ENCODE assay signal across 9 cellular contexts in the genomic region with DNA sequence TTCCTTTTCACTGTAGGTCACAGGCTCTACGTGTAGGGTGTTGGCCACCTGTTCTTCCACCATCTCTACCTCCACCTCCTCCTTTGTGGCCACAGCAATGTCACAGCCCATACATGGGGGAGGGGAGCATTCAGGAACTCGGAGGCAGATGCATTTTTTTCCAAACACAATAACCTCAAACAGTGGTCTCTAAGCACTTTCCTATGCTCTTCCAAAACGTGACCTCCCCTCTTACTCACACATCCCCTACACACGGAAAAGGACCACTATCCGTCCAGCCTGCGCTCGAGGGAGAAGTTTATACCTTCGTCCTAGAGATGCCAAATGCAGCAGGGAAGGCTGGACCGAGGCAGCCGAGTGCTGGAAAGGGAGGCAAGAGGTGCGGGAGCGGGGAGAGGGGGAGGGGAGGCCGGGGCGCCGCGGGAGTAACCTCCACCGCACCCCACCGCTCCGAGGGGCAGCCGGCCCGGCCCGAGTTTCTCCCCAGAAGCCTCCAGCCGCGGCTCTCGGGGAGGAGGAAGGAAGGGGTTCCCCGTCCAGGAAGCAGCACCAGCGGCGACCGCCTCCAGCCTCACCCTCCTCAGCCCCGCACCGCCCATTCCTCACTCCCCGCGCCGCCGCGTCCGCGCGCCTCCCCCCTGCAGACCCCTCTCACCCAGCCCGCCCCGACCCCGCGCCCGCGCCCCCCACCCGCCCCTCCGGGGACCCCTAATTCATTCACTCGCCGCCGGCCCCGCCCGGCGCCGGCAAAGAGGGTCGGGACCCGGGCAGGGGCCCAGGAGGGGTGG. TPM values are rescaled to one million over a fixed set of nuclear protein-coding genes. Genes with fewer than 3 reads are reported as not detected.
DNase-seq lines count a peak whose midpoint lies in the region; ATAC-seq, FAIRE-seq and TF ChIP-seq lines count a peak whose summit lies in the region.
"Had no signal": no experiment of that assay in that cellular context is flagged by ENCODE, and none has a peak within 500 bp of the region (broad histone marks: within the 10 kb centered on the region; RNA-seq: fewer than 3 reads in every experiment).

No MANE protein-coding gene starts in this region.

- peak overlapping the region; percentile 85 for H3K27ac Mint-ChIP-seq in WTC11

- H3K27me3 ChIP-seq in bronchial epithelial cell (ENCODE audit: control insufficient read depth, insufficient read depth, low read length) (no peaks in the 10 kb centered on the region), kidney epithelial cell (ENCODE audit: control insufficient read depth, insufficient read depth, low read length) (no peaks in the 10 kb centered on the region)

- peak; percentile 54 for ATAC-seq in GM21717 (IDR thresholded peaks at IDR 0.05; ENCODE audit: unreplicated experiment)
- peak; percentile 4 for ATAC-seq in WTC11
- no peak for ATAC-seq in HG03378 (IDR thresholded peaks at IDR 0.05; ENCODE audit: unreplicated experiment)

- TF ChIP-seq CTCF in WTC11 (IDR thresholded peaks at IDR 0.05) = no peak
- no peak for TF ChIP-seq CTCF in bronchial epithelial cell (IDR thresholded peaks at IDR 0.05; ENCODE audit: insufficient read depth, low read length, severe bottlenecking)
- no peak for TF ChIP-seq CTCF in kidney epithelial cell (IDR thresholded peaks at IDR 0.05; ENCODE audit: insufficient read depth, low read length, poor library complexity, severe bottlenecking)

- POLR2A ChIA-PET in WTC11 (lab: Charles Lee) = interaction anchor here (0.6 to 1.0 kb wide), 2 partner anchors 55 to 245 kb away, joined by 3 to 4 read pairs; partner anchors contain the start of genes DNAI7 and ETFRF1

- H3K27me3 Mint-ChIP-seq in WTC11 (ENCODE audit: low read depth) = peaks cover 18% of the 10 kb centered on the region

- H3K36me3 Mint-ChIP-seq in WTC11 = peaks cover 5% of the 10 kb centered on the region; the same call in 1 of the 2 replicates

- peaks cover 31% of the 10 kb centered on the region for H3K4me1 Mint-ChIP-seq in WTC11

- DNase-seq in DMS53 treated with DMSO at 0.1 percent for 48 hours (lab: John Stamatoyannopoulos, UW; ENCODE audit: unreplicated experiment) = peak; percentile 98
- peak; percentile 5 for DNase-seq in LHCN-M2 (ENCODE audit: low read depth)
- DNase-seq in WTC11 (ENCODE audit: low spot score) = peak; percentile 34
- DNase-seq in bronchial epithelial cell (ENCODE audit: low read depth) = no peak
- no peak for DNase-seq in kidney epithelial cell (ENCODE audit: low read depth)
- DNase-seq in stimulated activated CD4-positive, alpha-beta T cell treated with anti-CD3 and anti-CD28 coated beads, Interleukin-12 subunit alpha, Interleukin-12 subunit beta, amount 100 ng/mL, for 48 hours (ENCODE audit: low read depth in 2 of 3, low spot score in 1 of 3) = peak in 2 of 3 donors; percentile 14 to 38

- no peak for FAIRE-seq in bronchial epithelial cell (lab: Jason Lieb, UNC)
- FAIRE-seq: endometrium had no signal

- no peaks in the 10 kb centered on the region for H3K9me3 Mint-ChIP-seq in WTC11

- CTCF ChIA-PET in WTC11 (lab: Charles Lee) = interaction anchor here (1.0 kb wide), 1 partner anchor 9 kb away, joined by 4 read pairs; no protein-coding TSS in a partner anchor

- H3K36me3 ChIP-seq in bronchial epithelial cell (ENCODE audit: control insufficient read depth, insufficient read depth, low read length) (no peaks in the 10 kb centered on the region), kidney epithelial cell (ENCODE audit: control insufficient read depth, insufficient read depth, low read length) (no peaks in the 10 kb centered on the region)

- H3K4me3 ChIP-seq in bronchial epithelial cell (ENCODE audit: low read depth, low read length) (peak overlapping the region; percentile 67), kidney epithelial cell (ENCODE audit: low read depth, low read length) (peak overlapping the region; percentile 88)

- peak overlapping the region; percentile 89 for H3K4me3 Mint-ChIP-seq in WTC11

TF ChIP-seq in WTC11, 78 proteins besides CTCF, POLR2A, EP300 and RAD21 (continues in another document):
- TF ChIP-seq, protein P1, sequence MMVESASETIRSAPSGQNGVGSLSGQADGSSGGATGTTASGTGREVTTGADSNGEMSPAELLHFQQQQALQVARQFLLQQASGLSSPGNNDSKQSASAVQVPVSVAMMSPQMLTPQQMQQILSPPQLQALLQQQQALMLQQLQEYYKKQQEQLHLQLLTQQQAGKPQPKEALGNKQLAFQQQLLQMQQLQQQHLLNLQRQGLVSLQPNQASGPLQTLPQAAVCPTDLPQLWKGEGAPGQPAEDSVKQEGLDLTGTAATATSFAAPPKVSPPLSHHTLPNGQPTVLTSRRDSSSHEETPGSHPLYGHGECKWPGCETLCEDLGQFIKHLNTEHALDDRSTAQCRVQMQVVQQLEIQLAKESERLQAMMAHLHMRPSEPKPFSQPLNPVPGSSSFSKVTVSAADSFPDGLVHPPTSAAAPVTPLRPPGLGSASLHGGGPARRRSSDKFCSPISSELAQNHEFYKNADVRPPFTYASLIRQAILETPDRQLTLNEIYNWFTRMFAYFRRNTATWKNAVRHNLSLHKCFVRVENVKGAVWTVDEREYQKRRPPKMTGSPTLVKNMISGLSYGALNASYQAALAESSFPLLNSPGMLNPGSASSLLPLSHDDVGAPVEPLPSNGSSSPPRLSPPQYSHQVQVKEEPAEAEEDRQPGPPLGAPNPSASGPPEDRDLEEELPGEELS (CRISPR knock-in tag; IDR thresholded peaks at IDR 0.05) = no peak
- TF ChIP-seq, protein P2, sequence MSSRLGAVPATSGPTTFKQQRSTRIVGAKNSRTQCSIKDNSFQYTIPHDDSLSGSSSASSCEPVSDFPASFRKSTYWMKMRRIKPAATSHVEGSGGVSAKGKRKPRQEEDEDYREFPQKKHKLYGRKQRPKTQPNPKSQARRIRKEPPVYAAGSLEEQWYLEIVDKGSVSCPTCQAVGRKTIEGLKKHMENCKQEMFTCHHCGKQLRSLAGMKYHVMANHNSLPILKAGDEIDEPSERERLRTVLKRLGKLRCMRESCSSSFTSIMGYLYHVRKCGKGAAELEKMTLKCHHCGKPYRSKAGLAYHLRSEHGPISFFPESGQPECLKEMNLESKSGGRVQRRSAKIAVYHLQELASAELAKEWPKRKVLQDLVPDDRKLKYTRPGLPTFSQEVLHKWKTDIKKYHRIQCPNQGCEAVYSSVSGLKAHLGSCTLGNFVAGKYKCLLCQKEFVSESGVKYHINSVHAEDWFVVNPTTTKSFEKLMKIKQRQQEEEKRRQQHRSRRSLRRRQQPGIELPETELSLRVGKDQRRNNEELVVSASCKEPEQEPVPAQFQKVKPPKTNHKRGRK (CRISPR knock-in tag; IDR thresholded peaks at IDR 0.05; ENCODE audit: borderline replicate concordance) = no peak
- no peak for TF ChIP-seq CBFB (CRISPR knock-in tag; IDR thresholded peaks at IDR 0.05; ENCODE audit: low read depth)
- TF ChIP-seq NFATC4 (CRISPR knock-in tag; IDR thresholded peaks at IDR 0.05) = no peak
- no peak for TF ChIP-seq SMAD4 (CRISPR knock-in tag; IDR thresholded peaks at IDR 0.05)
- no peak for TF ChIP-seq NR1H2 (CRISPR knock-in tag; IDR thresholded peaks at IDR 0.05)
- TF ChIP-seq GRHL2 (CRISPR knock-in tag; IDR thresholded peaks at IDR 0.05; ENCODE audit: insufficient replicate concordance, severe bottlenecking) = no peak
- TF ChIP-seq KAT7 (CRISPR knock-in tag; IDR thresholded peaks at IDR 0.05; ENCODE audit: borderline replicate concordance) = no peak
- no peak for TF ChIP-seq ATF6 (CRISPR knock-in tag; IDR thresholded peaks at IDR 0.05)
- TF ChIP-seq FOXK1 (CRISPR knock-in tag; IDR thresholded peaks at IDR 0.05) = no peak

RNA-seq across cellular contexts. Expression of gene KRAS, which starts 0.6 kb away (rescaled TPM):
- total RNA-seq in LHCN-M2 (2014; rRNA removed) (9.4 and 13.1 TPM in 2 replicates), WTC11 (2021) (60.9 to 66.2 TPM (median 61.3 TPM) in 3 replicates), bronchial epithelial cell (15.5 and 27.1 TPM in 2 replicates), kidney epithelial cell (23.0 and 24.0 TPM in 2 replicates)
- polyA plus RNA-seq in LHCN-M2 (2012) = 5.8 TPM

RNA-seq across cellular contexts. Expression of gene ETFRF1, which starts 55.1 kb away (rescaled TPM):
- total RNA-seq in LHCN-M2 (2014; rRNA removed) (12.3 and 24.9 TPM in 2 replicates), WTC11 (2021) (5.9 to 7.4 TPM (median 7.1 TPM) in 3 replicates), bronchial epithelial cell (7.9 and 10.8 TPM in 2 replicates), kidney epithelial cell (13.3 and 17.6 TPM in 2 replicates)
- 6.2 TPM for polyA plus RNA-seq in LHCN-M2 (2012)

RNA-seq across cellular contexts. Expression of gene DNAI7, which starts 55.2 kb away (rescaled TPM):
- 0.11 and 0.83 TPM in 2 replicates for total RNA-seq in LHCN-M2 (2014; rRNA removed)
- 0.07 TPM for polyA plus RNA-seq in LHCN-M2 (2012)
- 0.25 TPM in 1 of 3 replicates, not detected in the others for total RNA-seq in WTC11 (2021)
- total RNA-seq in bronchial epithelial cell = 0.13 TPM in 1 of 2 replicates, not detected in the other
- total RNA-seq in kidney epithelial cell = 0.07 TPM in 1 of 2 replicates, not detected in the other

Comparison
In these comparisons a context has a peak if more than half of its experiments do, and no peak if none do; other contexts are left out.
1. DNase-seq: peak in DMS53 treated with DMSO at 0.1 percent for 48 hours (single experiment), LHCN-M2 (single experiment), WTC11 (single experiment) and stimulated activated CD4-positive, alpha-beta T cell treated with anti-CD3 and anti-CD28 coated beads, Interleukin-12 subunit alpha, Interleukin-12 subunit beta, amount 100 ng/mL, for 48 hours (2 of 3); none in bronchial epithelial cell (single experiment) and kidney epithelial cell (single experiment).